Comparison of ENCODE assay signal across 2 cellular contexts in the genomic region with DNA sequence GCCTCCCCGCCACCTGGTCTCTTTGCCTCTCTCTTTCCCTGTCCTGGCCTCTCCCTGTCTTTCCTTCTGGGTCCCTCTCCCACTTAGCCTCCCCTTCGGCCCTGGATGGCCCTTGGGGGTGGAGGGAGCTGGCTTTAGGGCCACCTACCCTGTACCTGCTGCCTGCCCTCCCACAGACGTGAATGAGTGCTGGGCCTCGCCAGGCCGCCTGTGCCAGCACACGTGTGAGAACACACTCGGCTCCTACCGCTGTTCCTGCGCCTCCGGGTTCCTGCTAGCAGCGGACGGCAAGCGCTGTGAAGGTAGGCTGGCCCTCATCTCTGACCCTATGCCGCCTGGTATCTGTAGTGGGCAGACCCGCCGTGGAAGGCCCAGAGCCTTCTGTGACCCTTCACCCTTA.
TF ChIP-seq lines count a peak whose summit lies in the region.

No MANE protein-coding gene starts in this region.

TF ChIP-seq in GM23338, 12 proteins besides CTCF, POLR2A, EP300 and RAD21 (continued from another document):
- TF ChIP-seq, protein P1, sequence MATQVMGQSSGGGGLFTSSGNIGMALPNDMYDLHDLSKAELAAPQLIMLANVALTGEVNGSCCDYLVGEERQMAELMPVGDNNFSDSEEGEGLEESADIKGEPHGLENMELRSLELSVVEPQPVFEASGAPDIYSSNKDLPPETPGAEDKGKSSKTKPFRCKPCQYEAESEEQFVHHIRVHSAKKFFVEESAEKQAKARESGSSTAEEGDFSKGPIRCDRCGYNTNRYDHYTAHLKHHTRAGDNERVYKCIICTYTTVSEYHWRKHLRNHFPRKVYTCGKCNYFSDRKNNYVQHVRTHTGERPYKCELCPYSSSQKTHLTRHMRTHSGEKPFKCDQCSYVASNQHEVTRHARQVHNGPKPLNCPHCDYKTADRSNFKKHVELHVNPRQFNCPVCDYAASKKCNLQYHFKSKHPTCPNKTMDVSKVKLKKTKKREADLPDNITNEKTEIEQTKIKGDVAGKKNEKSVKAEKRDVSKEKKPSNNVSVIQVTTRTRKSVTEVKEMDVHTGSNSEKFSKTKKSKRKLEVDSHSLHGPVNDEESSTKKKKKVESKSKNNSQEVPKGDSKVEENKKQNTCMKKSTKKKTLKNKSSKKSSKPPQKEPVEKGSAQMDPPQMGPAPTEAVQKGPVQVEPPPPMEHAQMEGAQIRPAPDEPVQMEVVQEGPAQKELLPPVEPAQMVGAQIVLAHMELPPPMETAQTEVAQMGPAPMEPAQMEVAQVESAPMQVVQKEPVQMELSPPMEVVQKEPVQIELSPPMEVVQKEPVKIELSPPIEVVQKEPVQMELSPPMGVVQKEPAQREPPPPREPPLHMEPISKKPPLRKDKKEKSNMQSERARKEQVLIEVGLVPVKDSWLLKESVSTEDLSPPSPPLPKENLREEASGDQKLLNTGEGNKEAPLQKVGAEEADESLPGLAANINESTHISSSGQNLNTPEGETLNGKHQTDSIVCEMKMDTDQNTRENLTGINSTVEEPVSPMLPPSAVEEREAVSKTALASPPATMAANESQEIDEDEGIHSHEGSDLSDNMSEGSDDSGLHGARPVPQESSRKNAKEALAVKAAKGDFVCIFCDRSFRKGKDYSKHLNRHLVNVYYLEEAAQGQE (IDR thresholded peaks at IDR 0.05; ENCODE audit: unreplicated experiment): no peak

TF ChIP-seq in WTC11, 78 proteins besides CTCF, POLR2A, EP300 and RAD21 (continued from another document):
- TF ChIP-seq, protein P2, sequence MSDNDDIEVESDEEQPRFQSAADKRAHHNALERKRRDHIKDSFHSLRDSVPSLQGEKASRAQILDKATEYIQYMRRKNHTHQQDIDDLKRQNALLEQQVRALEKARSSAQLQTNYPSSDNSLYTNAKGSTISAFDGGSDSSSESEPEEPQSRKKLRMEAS (CRISPR knock-in tag; IDR thresholded peaks at IDR 0.05): no peak
- no peak for TF ChIP-seq SMAD4 (CRISPR knock-in tag; IDR thresholded peaks at IDR 0.05)
- no peak for TF ChIP-seq ETV6 (CRISPR knock-in tag; IDR thresholded peaks at IDR 0.05)
- no peak for TF ChIP-seq SMAD3 (CRISPR knock-in tag; IDR thresholded peaks at IDR 0.05; ENCODE audit: borderline replicate concordance)
- no peak for TF ChIP-seq IRF2 (CRISPR knock-in tag; IDR thresholded peaks at IDR 0.05; ENCODE audit: borderline replicate concordance, low read depth)
- TF ChIP-seq GTF2I (CRISPR knock-in tag; conservative IDR thresholded peaks at IDR 0.05): no peak
- TF ChIP-seq, protein P3, sequence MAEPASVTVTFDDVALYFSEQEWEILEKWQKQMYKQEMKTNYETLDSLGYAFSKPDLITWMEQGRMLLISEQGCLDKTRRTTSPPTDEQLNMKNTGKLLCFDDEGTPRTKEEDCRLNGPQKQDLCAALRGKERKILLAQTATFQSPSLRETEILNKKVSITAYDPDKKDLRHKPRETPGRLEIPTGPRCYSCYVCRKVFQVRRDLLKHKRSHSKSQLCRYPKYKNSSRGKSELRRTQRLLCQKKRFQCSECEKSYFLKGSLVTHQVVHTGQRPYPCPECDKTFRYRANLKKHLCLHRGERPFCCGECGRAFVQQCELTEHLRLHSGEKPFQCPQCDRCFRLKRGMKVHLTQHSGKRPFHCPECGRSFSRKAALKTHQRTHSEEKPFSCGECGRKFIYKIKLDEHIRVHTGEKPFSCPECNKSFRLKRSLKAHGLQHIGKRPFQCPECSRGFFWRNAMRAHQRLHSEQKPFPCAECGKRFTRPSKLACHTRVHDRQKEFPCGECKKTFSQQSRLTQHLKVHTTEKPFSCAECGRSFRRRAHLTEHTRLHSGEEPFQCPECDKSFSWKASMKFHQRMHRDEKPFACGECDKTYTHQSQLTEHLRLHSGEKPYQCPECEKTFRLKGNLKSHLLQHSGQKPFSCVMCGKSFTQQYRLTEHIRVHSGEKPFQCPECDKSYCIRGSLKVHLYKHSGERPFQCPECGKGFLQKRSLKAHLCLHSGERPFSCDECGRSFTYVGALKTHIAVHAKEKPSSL (CRISPR knock-in tag; conservative IDR thresholded peaks at IDR 0.05): no peak
- TF ChIP-seq, protein P4, sequence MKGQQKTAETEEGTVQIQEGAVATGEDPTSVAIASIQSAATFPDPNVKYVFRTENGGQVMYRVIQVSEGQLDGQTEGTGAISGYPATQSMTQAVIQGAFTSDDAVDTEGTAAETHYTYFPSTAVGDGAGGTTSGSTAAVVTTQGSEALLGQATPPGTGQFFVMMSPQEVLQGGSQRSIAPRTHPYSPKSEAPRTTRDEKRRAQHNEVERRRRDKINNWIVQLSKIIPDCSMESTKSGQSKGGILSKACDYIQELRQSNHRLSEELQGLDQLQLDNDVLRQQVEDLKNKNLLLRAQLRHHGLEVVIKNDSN (CRISPR knock-in tag; IDR thresholded peaks at IDR 0.05): no peak
- TF ChIP-seq ZNF219 (CRISPR knock-in tag; IDR thresholded peaks at IDR 0.05; ENCODE audit: borderline replicate concordance): no peak
- TF ChIP-seq MXD4 (CRISPR knock-in tag; IDR thresholded peaks at IDR 0.05; ENCODE audit: borderline replicate concordance): no peak
- TF ChIP-seq, protein P5, sequence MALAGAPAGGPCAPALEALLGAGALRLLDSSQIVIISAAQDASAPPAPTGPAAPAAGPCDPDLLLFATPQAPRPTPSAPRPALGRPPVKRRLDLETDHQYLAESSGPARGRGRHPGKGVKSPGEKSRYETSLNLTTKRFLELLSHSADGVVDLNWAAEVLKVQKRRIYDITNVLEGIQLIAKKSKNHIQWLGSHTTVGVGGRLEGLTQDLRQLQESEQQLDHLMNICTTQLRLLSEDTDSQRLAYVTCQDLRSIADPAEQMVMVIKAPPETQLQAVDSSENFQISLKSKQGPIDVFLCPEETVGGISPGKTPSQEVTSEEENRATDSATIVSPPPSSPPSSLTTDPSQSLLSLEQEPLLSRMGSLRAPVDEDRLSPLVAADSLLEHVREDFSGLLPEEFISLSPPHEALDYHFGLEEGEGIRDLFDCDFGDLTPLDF (CRISPR knock-in tag; IDR thresholded peaks at IDR 0.05): no peak
